Comparison of ENCODE assay signal across 7 cellular contexts in the genomic region with DNA sequence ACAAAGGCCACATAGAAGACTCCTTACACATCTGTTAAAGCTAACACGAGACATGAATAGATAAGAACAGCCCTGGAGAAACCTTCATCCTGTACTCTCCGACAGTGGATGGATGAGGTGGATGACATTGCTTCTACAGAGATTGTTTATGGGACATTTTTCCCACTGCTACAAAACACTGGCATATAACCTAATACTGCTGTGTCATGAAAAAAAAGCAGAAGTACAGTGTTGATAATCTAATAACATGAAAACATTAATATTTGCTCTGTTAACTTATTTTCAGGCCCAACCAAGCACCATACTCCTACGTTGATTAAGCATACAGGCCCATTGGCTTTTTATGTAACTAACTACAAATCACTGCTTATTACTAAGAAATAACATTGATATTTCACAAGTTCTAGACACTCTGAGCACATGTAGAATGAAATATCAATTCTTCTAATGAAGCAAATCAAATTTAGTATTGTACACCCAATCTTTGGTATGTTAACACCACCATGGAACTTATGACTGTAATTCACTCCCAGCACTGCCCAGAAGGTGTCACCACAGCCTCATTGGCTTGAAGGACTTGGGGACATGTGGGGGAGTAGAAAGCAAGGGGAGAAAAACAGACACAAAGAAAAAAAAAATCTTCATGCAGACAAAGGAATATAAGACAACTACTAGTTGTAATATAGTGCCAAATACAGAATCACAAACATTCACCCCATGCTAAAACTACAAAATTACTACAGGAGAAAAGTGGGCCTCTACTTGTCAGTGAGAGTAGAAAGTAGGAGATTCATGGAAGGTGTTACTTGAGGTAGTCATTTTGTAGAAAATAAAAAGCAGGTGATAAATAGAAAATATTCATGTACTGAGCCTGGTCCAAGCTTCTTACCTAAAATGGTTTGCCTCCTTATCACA.
DNase-seq lines count a peak whose midpoint lies in the region; TF ChIP-seq lines count a peak whose summit lies in the region.

No MANE protein-coding gene starts in this region.

- no peaks in the 10 kb centered on the region for H3K36me3 ChIP-seq in GM06990 (ENCODE audit: control insufficient read depth, insufficient read depth, low read length)
- H3K36me3 ChIP-seq in HAP-1 (replicated peaks) = no peaks in the 10 kb centered on the region; the same call in 1 of the 2 replicates

- H3K36me3 Mint-ChIP-seq in chondrocyte (ENCODE audit: low read depth) = no peaks in the 10 kb centered on the region

- H3K27me3 Mint-ChIP-seq in chondrocyte (ENCODE audit: low read depth) = no peaks in the 10 kb centered on the region

- TF ChIP-seq CTCF in GM06990 (IDR thresholded peaks at IDR 0.05; ENCODE audit: insufficient read depth, low read length, poor library complexity, severe bottlenecking) (peak; percentile 80), NB4 (IDR thresholded peaks at IDR 0.05; ENCODE audit: low read depth, low read length) (peak; percentile 96), chondrocyte (IDR thresholded peaks at IDR 0.05) (peak; percentile 98)

- DNase-seq in GM06990 (ENCODE audit: extremely low read depth, insufficient read length) = peak; percentile 20
- DNase-seq in HAP-1 (ENCODE audit: low spot score in 2 of 2) = peak; percentile 79 to 83
- DNase-seq in NB4 (ENCODE audit: low read depth) = peak; percentile 82
- DNase-seq in SK-MEL-5 (ENCODE audit: low read depth, low spot score) = peak; percentile 74
- DNase-seq in chondrocyte (ENCODE audit: low spot score) = no peak
- DNase-seq in kidney tubule cell (ENCODE audit: low spot score) = peak; percentile 64
- peak; percentile 3 to 10 for DNase-seq in stimulated activated CD8-positive, alpha-beta memory T cell treated with anti-CD3 and anti-CD28 coated beads, Interleukin-15, amount 100 ng/mL, for 48 hours (ENCODE audit: low read depth in 2 of 2)

- H3K4me3 Mint-ChIP-seq in chondrocyte (ENCODE audit: unreplicated experiment) = no peak overlapping the region

- peaks cover 26% of the 10 kb centered on the region for H3K4me1 Mint-ChIP-seq in chondrocyte (ENCODE audit: low read depth)

- peaks cover 7% of the 10 kb centered on the region for H3K4me1 ChIP-seq in HAP-1

- H3K4me3 ChIP-seq in GM06990 (replicated peaks; ENCODE audit: low read depth, low read length) (no peak overlapping the region), HAP-1 (no peak overlapping the region), NB4 (ENCODE audit: low read depth, low read length) (no peak overlapping the region)

- H3K9me3 ChIP-seq in HAP-1 = no peaks in the 10 kb centered on the region

- in situ Hi-C loops in HAP-1 (cut with MboI; ENCODE audit: low sequenced_read_pairs) = no loop called here
- in situ Hi-C loops in SK-MEL-5 (cut with HindIII; ENCODE audit: low pct_unique_long_range_greater_than_20kb, low sequenced_read_pairs) = no loop called here

- no peak for TF ChIP-seq POLR2A in NB4 (IDR thresholded peaks at IDR 0.05; ENCODE audit: extremely low read depth, insufficient read length)

- H3K27me3 ChIP-seq in GM06990 (replicated peaks; ENCODE audit: control insufficient read depth, insufficient read depth, low read length) (no peaks in the 10 kb centered on the region), HAP-1 (ENCODE audit: low read depth) (no peaks in the 10 kb centered on the region)

- H3K9me3 Mint-ChIP-seq in chondrocyte (ENCODE audit: low read depth) = no peaks in the 10 kb centered on the region

- H3K27ac Mint-ChIP-seq in chondrocyte (ENCODE audit: unreplicated experiment) = peak overlapping the region; percentile 13
